34 cellular contexts compared by ENCODE assay signal in the genomic region with DNA sequence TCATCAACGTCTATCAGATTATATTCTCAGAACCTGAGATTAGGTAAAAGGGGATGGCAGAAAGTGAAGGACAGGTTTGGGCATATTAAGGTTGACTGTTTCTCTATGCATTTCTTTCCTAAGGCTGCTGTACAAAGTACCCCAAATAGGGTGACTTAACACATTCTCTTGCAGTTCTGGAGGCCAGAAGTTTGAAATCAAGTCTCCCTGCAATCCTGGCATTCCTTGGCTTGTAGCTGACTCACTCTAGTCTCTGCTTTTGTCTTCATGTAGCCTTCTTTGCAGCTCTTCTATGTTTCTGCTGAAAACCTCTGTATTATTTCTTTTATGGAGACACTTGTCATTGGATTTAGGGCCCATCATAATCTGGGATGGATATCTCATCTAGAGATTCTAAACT.
"Had no signal": no experiment of that assay in that cellular context is flagged by ENCODE, and none has a peak within 500 bp of the region (broad histone marks: within the 10 kb centered on the region; RNA-seq: fewer than 3 reads in every experiment).

No MANE protein-coding gene starts in this region.

- H3K9me3 Mint-ChIP-seq: activated CD4-positive, alpha-beta memory T cell treated with anti-CD3 and anti-CD28 coated beads for 36 hours; activated naive CD8-positive, alpha-beta T cell treated with anti-CD3 and anti-CD28 coated beads for 36 hours; activated T-cell treated with anti-CD3 and anti-CD28 coated beads, Interleukin-2, amount 50 U/mL, for 72 hours; activated T-helper 17 cell treated with anti-CD3 and anti-CD28 coated beads, Interleukin-2, amount 50 U/mL, for 72 hours; central memory CD8-positive, alpha-beta T cell; T-helper 1 cell treated with Interleukin-12 subunit alpha and Interleukin-12 subunit beta and Interleukin-4 antibody, amounts not matched to agents 30 μg/mL and 1 μg/mL, for 36 hours; T-helper 2 cell treated with Interferon-gamma antibody and Interleukin-4, amounts not matched to agents 5 μg/mL and 100 μg/mL, for 36 hours had no signal

- H3K4me3 ChIP-seq: cardiac muscle cell, Peyer's patch had no signal

- H3K36me3 Mint-ChIP-seq: activated CD4-positive, alpha-beta memory T cell treated with anti-CD3 and anti-CD28 coated beads for 36 hours; activated CD8-positive, alpha-beta memory T cell treated with anti-CD3 and anti-CD28 coated beads, Interleukin-2, amount 10 ng/mL, durations not matched to agents 7 days and 5 days; activated naive CD8-positive, alpha-beta T cell treated with anti-CD3 and anti-CD28 coated beads for 36 hours had no signal

- H3K4me3 Mint-ChIP-seq: activated CD4-positive, alpha-beta memory T cell treated with anti-CD3 and anti-CD28 coated beads for 36 hours; activated CD8-positive, alpha-beta memory T cell treated with anti-CD3 and anti-CD28 coated beads, Interleukin-2, amount 10 ng/mL, durations not matched to agents 7 days and 5 days; activated naive CD8-positive, alpha-beta T cell treated with anti-CD3 and anti-CD28 coated beads for 36 hours; activated T-cell treated with anti-CD3 and anti-CD28 coated beads, Interleukin-2, amount 50 U/mL, for 72 hours; activated T-helper 17 cell treated with anti-CD3 and anti-CD28 coated beads, Interleukin-2, amount 50 U/mL, for 72 hours; central memory CD8-positive, alpha-beta T cell; T-helper 1 cell treated with Interleukin-12 subunit alpha and Interleukin-12 subunit beta and Interleukin-4 antibody, amounts not matched to agents 30 μg/mL and 1 μg/mL, for 36 hours; T-helper 2 cell treated with Interferon-gamma antibody and Interleukin-4, amounts not matched to agents 5 μg/mL and 100 μg/mL, for 36 hours had no signal

- H3K27me3 ChIP-seq: brain microvascular endothelial cell, cardiac muscle cell, Peyer's patch had no signal

- H3K4me1 ChIP-seq: Peyer's patch had no signal

- H3K27ac Mint-ChIP-seq: activated CD4-positive, alpha-beta memory T cell treated with anti-CD3 and anti-CD28 coated beads for 36 hours; activated CD8-positive, alpha-beta memory T cell treated with anti-CD3 and anti-CD28 coated beads, Interleukin-2, amount 10 ng/mL, durations not matched to agents 7 days and 5 days; activated naive CD8-positive, alpha-beta T cell treated with anti-CD3 and anti-CD28 coated beads for 36 hours; activated T-cell treated with anti-CD3 and anti-CD28 coated beads, Interleukin-2, amount 50 U/mL, for 72 hours; activated T-helper 17 cell treated with anti-CD3 and anti-CD28 coated beads, Interleukin-2, amount 50 U/mL, for 72 hours; T-helper 1 cell treated with Interleukin-12 subunit alpha and Interleukin-12 subunit beta and Interleukin-4 antibody, amounts not matched to agents 30 μg/mL and 1 μg/mL, for 36 hours; T-helper 2 cell treated with Interferon-gamma antibody and Interleukin-4, amounts not matched to agents 5 μg/mL and 100 μg/mL, for 36 hours had no signal

- H3K4me1 Mint-ChIP-seq: activated CD8-positive, alpha-beta memory T cell treated with anti-CD3 and anti-CD28 coated beads, Interleukin-2, amount 10 ng/mL, durations not matched to agents 7 days and 5 days; activated naive CD8-positive, alpha-beta T cell treated with anti-CD3 and anti-CD28 coated beads for 36 hours; activated T-helper 17 cell treated with anti-CD3 and anti-CD28 coated beads, Interleukin-2, amount 50 U/mL, for 72 hours; central memory CD8-positive, alpha-beta T cell had no signal

- H3K36me3 ChIP-seq: brain microvascular endothelial cell, cardiac muscle cell, Peyer's patch had no signal

- DNase-seq: activated CD4-positive, alpha-beta memory T cell treated with anti-CD3 and anti-CD28 coated beads for 36 hours; activated CD4-positive, alpha-beta T cell treated with anti-CD3 and anti-CD28 coated beads, Interleukin-2, amount 50 U/mL, for 1 hour; activated CD8-positive, alpha-beta memory T cell treated with anti-CD3 and anti-CD28 coated beads for 24 hours; activated CD8-positive, alpha-beta memory T cell treated with anti-CD3 and anti-CD28 coated beads, Interleukin-2, amount 10 ng/mL, durations not matched to agents 7 days and 5 days; activated CD8-positive, alpha-beta memory T cell treated with anti-CD3 and anti-CD28 coated beads, Interleukin-2, amount 50 U/mL, for 48 hours; activated effector memory CD4-positive, alpha-beta T cell treated with anti-CD3 and anti-CD28 coated beads, Interleukin-2, amount 50 U/mL, for 16 hours; activated naive CD4-positive, alpha-beta T cell; activated naive CD4-positive, alpha-beta T cell treated with anti-CD3 and anti-CD28 coated beads, Interleukin-2, amount 50 U/mL, for 16 hours; activated naive CD8-positive, alpha-beta T cell treated with anti-CD3 and anti-CD28 coated beads for 36 hours; activated T-cell treated with anti-CD3 and anti-CD28 coated beads, Interleukin-2, amount 50 U/mL, for 72 hours; amniotic stem cell; aorta; brain microvascular endothelial cell; MM.1S; MV-4-11; NCI-H1092; NCI-H1436 treated with DMSO at 0.1 percent for 48 hours; NCI-H1694 treated with DMSO at 0.1 percent for 48 hours; NCI-H2029; NCI-H345; NCI-H510A; NCI-H526; NCI-H748 treated with DMSO at 0.1 percent for 48 hours; NK-92 treated with Interleukin-12 subunit alpha and Interleukin-12 subunit beta, amount 100 ng/mL, for 24 hours; PC-3; Peyer's patch had no signal

- H3K4me2 ChIP-seq: KMS-11 had no signal

- ATAC-seq: activated CD8-positive, alpha-beta memory T cell treated with anti-CD3 and anti-CD28 coated beads, Interleukin-2, amount 10 ng/mL, durations not matched to agents 7 days and 5 days; activated T-cell treated with anti-CD3 and anti-CD28 coated beads, Interleukin-2, amount 50 U/mL, for 72 hours; activated T-helper 17 cell treated with anti-CD3 and anti-CD28 coated beads, Interleukin-2, amount 50 U/mL, for 72 hours; PC-3; Right ventricle myocardium inferior had no signal

- H3K27me3 Mint-ChIP-seq: activated CD4-positive, alpha-beta memory T cell treated with anti-CD3 and anti-CD28 coated beads for 36 hours; activated naive CD8-positive, alpha-beta T cell treated with anti-CD3 and anti-CD28 coated beads for 36 hours; activated T-helper 17 cell treated with anti-CD3 and anti-CD28 coated beads, Interleukin-2, amount 50 U/mL, for 72 hours; central memory CD8-positive, alpha-beta T cell had no signal

- H3K27ac ChIP-seq: brain microvascular endothelial cell, cardiac muscle cell, KMS-11, Peyer's patch, RWPE1 had no signal
